ENCODE assay signal across 9 cellular contexts in the genomic region with DNA sequence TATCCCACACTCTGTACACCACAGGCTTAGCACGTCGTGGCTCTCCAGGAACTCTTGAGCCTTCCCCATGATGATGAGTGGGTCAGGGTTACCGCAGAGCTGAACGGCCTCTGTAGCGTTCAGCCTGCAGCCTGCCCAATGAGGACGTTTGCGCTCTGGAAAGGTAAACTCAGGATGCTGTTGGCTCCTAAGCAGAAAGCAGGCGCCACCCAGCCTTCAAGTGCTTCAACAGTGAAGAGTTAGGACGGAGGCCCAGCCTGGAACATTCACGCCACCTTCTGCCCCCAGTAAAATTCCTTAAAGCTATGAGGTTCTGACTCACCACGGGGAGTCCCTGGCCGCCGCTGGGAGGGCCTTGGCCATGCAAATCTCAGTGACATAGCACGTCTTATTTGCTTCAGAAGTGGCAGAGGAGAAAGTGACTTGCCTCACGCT.
DNase-seq lines count a peak whose midpoint lies in the region; ATAC-seq and TF ChIP-seq lines count a peak whose summit lies in the region.
"Had no signal": no experiment of that assay in that cellular context is flagged by ENCODE, and none has a peak within 500 bp of the region (broad histone marks: within the 10 kb centered on the region; RNA-seq: fewer than 3 reads in every experiment).

No MANE protein-coding gene starts in this region.

- ATAC-seq in activated CD8-positive, alpha-beta T cell treated with anti-CD3 and anti-CD28 coated beads for 36 hours = peak; percentile 56
- no peak for ATAC-seq in activated CD8-positive, alpha-beta T cell treated with anti-CD3 and anti-CD28 coated beads, Interleukin-2, amount 10 ng/mL, durations not matched to agents 7 days and 5 days
- peak; percentile 94 for ATAC-seq in left ventricle myocardium superior
- no peak for ATAC-seq in GM19035 (IDR thresholded peaks at IDR 0.05; ENCODE audit: unreplicated experiment)

- H3K36me3 ChIP-seq in transverse colon = no peaks in the 10 kb centered on the region

- TF ChIP-seq CTCF in activated CD8-positive, alpha-beta T cell treated with anti-CD3 and anti-CD28 coated beads for 36 hours (IDR thresholded peaks at IDR 0.05) = no peak
- TF ChIP-seq CTCF in transverse colon (IDR thresholded peaks at IDR 0.05) = no peak

- POLR2A ChIA-PET in activated CD8-positive, alpha-beta T cell treated with anti-CD3 and anti-CD28 coated beads for 36 hours (lab: Charles Lee) = no interaction called here
- POLR2A ChIA-PET in activated CD8-positive, alpha-beta T cell treated with anti-CD3 and anti-CD28 coated beads, Interleukin-2, amount 10 ng/mL, durations not matched to agents 7 days and 5 days (lab: Charles Lee) = no interaction called here

- no peaks in the 10 kb centered on the region for H3K9me3 Mint-ChIP-seq in activated CD8-positive, alpha-beta T cell treated with anti-CD3 and anti-CD28 coated beads for 36 hours
- H3K9me3 Mint-ChIP-seq in activated CD8-positive, alpha-beta T cell treated with anti-CD3 and anti-CD28 coated beads, Interleukin-2, amount 10 ng/mL, durations not matched to agents 7 days and 5 days (ENCODE audit: insufficient read depth) = no peaks in the 10 kb centered on the region

- TF ChIP-seq POLR2A in transverse colon (IDR thresholded peaks at IDR 0.05) = no peak

- in situ Hi-C loops in SK-MEL-5 (cut with HindIII; ENCODE audit: low pct_unique_long_range_greater_than_20kb, low sequenced_read_pairs) (no loop called here), transverse colon (cut with MboI; ENCODE audit: low pct_ligation_motif_present in 1 of 4, low pct_unique_long_range_greater_than_20kb in 1 of 4, low sequenced_read_pairs in 3 of 4) (no loop called here)

- no peaks in the 10 kb centered on the region for H3K27me3 Mint-ChIP-seq in activated CD8-positive, alpha-beta T cell treated with anti-CD3 and anti-CD28 coated beads for 36 hours
- no peaks in the 10 kb centered on the region for H3K27me3 Mint-ChIP-seq in activated CD8-positive, alpha-beta T cell treated with anti-CD3 and anti-CD28 coated beads, Interleukin-2, amount 10 ng/mL, durations not matched to agents 7 days and 5 days (ENCODE audit: low read depth)

- DNase-seq in activated CD8-positive, alpha-beta T cell treated with anti-CD3 and anti-CD28 coated beads for 36 hours = peak; percentile 35
- DNase-seq in activated CD8-positive, alpha-beta T cell treated with anti-CD3 and anti-CD28 coated beads, Interleukin-2, amount 10 ng/mL, durations not matched to agents 7 days and 5 days = no peak
- DNase-seq in SK-MEL-5 (ENCODE audit: low read depth, low spot score) (peak; percentile 33), left ventricle myocardium superior (peak; percentile 70), transverse colon (peak; percentile 29), NOMO-1 treated with DMSO at 0.1 percent for 48 hours (lab: John Stamatoyannopoulos, UW; ENCODE audit: unreplicated experiment) (no peak), DMS153 (lab: John Stamatoyannopoulos, UW) (no peak)
- DNase-seq: DND-41 had no signal

- intact Hi-C loops in activated CD8-positive, alpha-beta T cell treated with anti-CD3 and anti-CD28 coated beads for 36 hours (cut with micrococcal nuclease) = no loop called here
- intact Hi-C loops in left ventricle myocardium superior (cut with micrococcal nuclease) (no loop called here), transverse colon (cut with DNase I; ENCODE audit: low total_unique reads) (loop anchor here (10.0 kb wide), 1 partner anchor 310 kb away; a partner anchor contains a TSS)

- CTCF ChIA-PET in activated CD8-positive, alpha-beta T cell treated with anti-CD3 and anti-CD28 coated beads for 36 hours (lab: Charles Lee) = no interaction called here
- CTCF ChIA-PET in activated CD8-positive, alpha-beta T cell treated with anti-CD3 and anti-CD28 coated beads, Interleukin-2, amount 10 ng/mL, durations not matched to agents 7 days and 5 days (lab: Charles Lee) = no interaction called here

- peaks cover 14% of the 10 kb centered on the region for H3K4me1 Mint-ChIP-seq in activated CD8-positive, alpha-beta T cell treated with anti-CD3 and anti-CD28 coated beads for 36 hours (ENCODE audit: low read depth)
- peaks cover 13% of the 10 kb centered on the region for H3K4me1 Mint-ChIP-seq in activated CD8-positive, alpha-beta T cell treated with anti-CD3 and anti-CD28 coated beads, Interleukin-2, amount 10 ng/mL, durations not matched to agents 7 days and 5 days (ENCODE audit: low read depth)

- 70% methylated on average over 15 of the region's 15 CpGs; no CpG with 5 or more reads in 1 of the 2 donors for WGBS in transverse colon (ENCODE audit: low coverage in 1 of 2), 2 donors

- no peaks in the 10 kb centered on the region for H3K27me3 ChIP-seq in transverse colon

- H3K36me3 Mint-ChIP-seq in activated CD8-positive, alpha-beta T cell treated with anti-CD3 and anti-CD28 coated beads for 36 hours (ENCODE audit: low read depth) = no peaks in the 10 kb centered on the region
- H3K36me3 Mint-ChIP-seq in activated CD8-positive, alpha-beta T cell treated with anti-CD3 and anti-CD28 coated beads, Interleukin-2, amount 10 ng/mL, durations not matched to agents 7 days and 5 days (ENCODE audit: low read depth) = no peaks in the 10 kb centered on the region

- peak overlapping the region in 3 of 4 donors; percentile 48 to 60 (median 59) for H3K27ac ChIP-seq in transverse colon

- H3K27ac Mint-ChIP-seq in activated CD8-positive, alpha-beta T cell treated with anti-CD3 and anti-CD28 coated beads for 36 hours = no peak overlapping the region
- no peak overlapping the region for H3K27ac Mint-ChIP-seq in activated CD8-positive, alpha-beta T cell treated with anti-CD3 and anti-CD28 coated beads, Interleukin-2, amount 10 ng/mL, durations not matched to agents 7 days and 5 days

- no peak overlapping the region for H3K4me3 ChIP-seq in transverse colon

- H3K4me3 Mint-ChIP-seq in activated CD8-positive, alpha-beta T cell treated with anti-CD3 and anti-CD28 coated beads for 36 hours = no peak overlapping the region
- H3K4me3 Mint-ChIP-seq in activated CD8-positive, alpha-beta T cell treated with anti-CD3 and anti-CD28 coated beads, Interleukin-2, amount 10 ng/mL, durations not matched to agents 7 days and 5 days = no peak overlapping the region

- no peak for TF ChIP-seq EP300 in transverse colon (IDR thresholded peaks at IDR 0.05; ENCODE audit: low read depth)

- no peaks in the 10 kb centered on the region for H3K9me3 ChIP-seq in transverse colon

- H3K4me1 ChIP-seq in transverse colon = peaks cover 0 to 23% (median 12%) of the 10 kb centered on the region in 4 donors

Comparison
In these comparisons a context has a peak if more than half of its experiments do, and no peak if none do; other contexts are left out.
1. ATAC-seq: peak in activated CD8-positive, alpha-beta T cell treated with anti-CD3 and anti-CD28 coated beads for 36 hours (single experiment) and left ventricle myocardium superior (single experiment); none in activated CD8-positive, alpha-beta T cell treated with anti-CD3 and anti-CD28 coated beads, Interleukin-2, amount 10 ng/mL, durations not matched to agents 7 days and 5 days (single experiment) and GM19035 (single experiment).
2. DNase-seq: peak in activated CD8-positive, alpha-beta T cell treated with anti-CD3 and anti-CD28 coated beads for 36 hours (single experiment), SK-MEL-5 (single experiment), left ventricle myocardium superior (single experiment) and transverse colon (single experiment); none in activated CD8-positive, alpha-beta T cell treated with anti-CD3 and anti-CD28 coated beads, Interleukin-2, amount 10 ng/mL, durations not matched to agents 7 days and 5 days (single experiment), NOMO-1 treated with DMSO at 0.1 percent for 48 hours (single experiment) and DMS153 (single experiment).